Comparison of ENCODE assay signal across 1 cellular context in genomic region chr12:108063192-108063591, GRCh38.
TF ChIP-seq lines count a peak whose summit lies in the region.

No MANE protein-coding gene starts in this region.

TF ChIP-seq in GM23338, 12 proteins besides CTCF, POLR2A, EP300 and RAD21 (continued from another document):
- TF ChIP-seq ZNF462 (CRISPR knock-in tag; IDR thresholded peaks at IDR 0.05) (no peak), NANOG (IDR thresholded peaks at IDR 0.05; ENCODE audit: borderline replicate concordance) (no peak), POLR2AphosphoS5 (IDR thresholded peaks at IDR 0.05; ENCODE audit: low read depth) (no peak), ETS1 (IDR thresholded peaks at IDR 0.05) (no peak), ZNF114 (CRISPR knock-in tag; IDR thresholded peaks at IDR 0.05) (no peak), EZH2phosphoT487 (IDR thresholded peaks at IDR 0.05; ENCODE audit: unreplicated experiment) (no peak), EZH2 (IDR thresholded peaks at IDR 0.05; ENCODE audit: low read depth, unreplicated experiment) (no peak)
